19 cellular contexts compared by ENCODE assay signal in the genomic region with DNA sequence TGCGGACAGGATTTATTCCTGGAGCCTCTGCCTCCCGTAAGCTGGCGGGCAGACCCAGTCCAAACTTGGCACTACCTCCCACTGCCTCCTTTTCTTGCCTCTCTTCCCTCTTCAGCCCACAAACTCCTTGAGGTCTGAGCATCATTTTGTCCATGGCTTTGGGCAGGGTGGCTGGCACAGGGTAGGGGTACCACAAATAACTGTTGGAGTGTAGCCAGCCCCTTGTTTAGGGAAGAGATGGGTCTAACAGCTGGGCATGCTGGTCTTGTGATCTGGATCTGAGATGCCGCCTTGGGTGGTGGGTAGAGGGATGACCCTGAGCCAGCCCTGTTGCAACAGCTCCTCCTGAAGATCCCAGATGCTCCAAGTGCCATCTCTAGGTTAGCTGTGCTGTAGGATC.
DNase-seq lines count a peak whose midpoint lies in the region; ATAC-seq, FAIRE-seq and TF ChIP-seq lines count a peak whose summit lies in the region.
"Had no signal": no experiment of that assay in that cellular context is flagged by ENCODE, and none has a peak within 500 bp of the region (broad histone marks: within the 10 kb centered on the region; RNA-seq: fewer than 3 reads in every experiment).

No MANE protein-coding gene starts in this region.

- no peaks in the 10 kb centered on the region for H4K20me1 ChIP-seq in astrocyte (ENCODE audit: insufficient read depth, low read length)
- H4K20me1 ChIP-seq: BLaER1 had no signal

- peaks cover 21% of the 10 kb centered on the region for H3K27me3 Mint-ChIP-seq in astrocyte (ENCODE audit: low read depth, unreplicated experiment)
- H3K27me3 Mint-ChIP-seq in nephron (ENCODE audit: low read depth): peaks cover 46% of the 10 kb centered on the region

- H3K36me3 ChIP-seq in astrocyte (ENCODE audit: insufficient read depth, low read length): no peaks in the 10 kb centered on the region
- H3K36me3 ChIP-seq in thoracic aorta: no peaks in the 10 kb centered on the region
- H3K36me3 ChIP-seq: BLaER1 had no signal

- no peak for TF ChIP-seq POLR2A in GM12891 (IDR thresholded peaks at IDR 0.05; ENCODE audit: low read depth, low read length)

- H3K36me3 Mint-ChIP-seq in astrocyte (ENCODE audit: low read depth, unreplicated experiment): no peaks in the 10 kb centered on the region
- no peaks in the 10 kb centered on the region for H3K36me3 Mint-ChIP-seq in nephron (ENCODE audit: low read depth)
- H3K36me3 Mint-ChIP-seq: CD4-positive, alpha-beta memory T cell had no signal

- H3K27ac ChIP-seq in astrocyte (ENCODE audit: low read depth, low read length): no peak overlapping the region
- peak overlapping the region in 1 of 2 donors; percentile 71 for H3K27ac ChIP-seq in thoracic aorta
- H3K27ac ChIP-seq: BLaER1, PC-9, RWPE1 had no signal

- peaks cover 17% of the 10 kb centered on the region for H3K4me1 Mint-ChIP-seq in astrocyte (ENCODE audit: low read depth, unreplicated experiment)
- H3K4me1 Mint-ChIP-seq in nephron: peaks cover 69% of the 10 kb centered on the region
- H3K4me1 Mint-ChIP-seq: CD4-positive, alpha-beta memory T cell had no signal

- peak overlapping the region; percentile 26 for H3K4me3 ChIP-seq in AG10803 (ENCODE audit: low read length)
- no peak overlapping the region for H3K4me3 ChIP-seq in astrocyte (ENCODE audit: insufficient read depth, low read depth, low read length)
- no peak overlapping the region for H3K4me3 ChIP-seq in thoracic aorta
- H3K4me3 ChIP-seq: BLaER1, GM12878, PC-9 had no signal

- no peak overlapping the region for H3K27ac Mint-ChIP-seq in astrocyte (ENCODE audit: unreplicated experiment)
- H3K27ac Mint-ChIP-seq in nephron: peak overlapping the region; percentile 63 to 78 (median 77)
- H3K27ac Mint-ChIP-seq: CD4-positive, alpha-beta memory T cell had no signal

- peak; percentile 23 for ATAC-seq in thoracic aorta (ENCODE audit: insufficient number of reproducible peaks, low FRiP score, low read depth)
- ATAC-seq in HG03159 (IDR thresholded peaks at IDR 0.05; ENCODE audit: unreplicated experiment): no peak
- ATAC-seq: GM12878, HepG2 had no signal

- H3K4me2 ChIP-seq in astrocyte (ENCODE audit: low read length): peak overlapping the region; percentile 57
- H3K4me2 ChIP-seq: BLaER1, PC-9 had no signal

- H3K4me3 Mint-ChIP-seq in astrocyte (ENCODE audit: unreplicated experiment) (no peak overlapping the region), nephron (no peak overlapping the region)
- H3K4me3 Mint-ChIP-seq: CD4-positive, alpha-beta memory T cell had no signal

- H3K4me1 ChIP-seq in astrocyte (ENCODE audit: insufficient read depth, low read length) (peaks cover 8% of the 10 kb centered on the region), thoracic aorta (ENCODE audit: control insufficient read depth in 1 of 2, low read depth in 2 of 2) (peaks cover 0 to 6% of the 10 kb centered on the region in 2 donors)
- H3K4me1 ChIP-seq: BLaER1 had no signal

- H3K27me3 ChIP-seq in astrocyte (ENCODE audit: insufficient read depth, low read length) (peaks cover 14% of the 10 kb centered on the region), thoracic aorta (replicated peaks; ENCODE audit: insufficient read depth) (no peaks in the 10 kb centered on the region)
- H3K27me3 ChIP-seq: BLaER1 had no signal

- no peaks in the 10 kb centered on the region for H3K9me3 ChIP-seq in astrocyte (ENCODE audit: insufficient read depth, low read depth, low read length)
- H3K9me3 ChIP-seq in thoracic aorta: no peaks in the 10 kb centered on the region
- H3K9me3 ChIP-seq: BLaER1 had no signal

- H3K9ac ChIP-seq in astrocyte (ENCODE audit: low read length): no peak overlapping the region
- H3K9ac ChIP-seq: BLaER1 had no signal

- DNase-seq in AG10803 (ENCODE audit: low read depth) (no peak), astrocyte (ENCODE audit: low read depth) (no peak), thoracic aorta (ENCODE audit: low spot score) (no peak), NCI-H2171 (lab: John Stamatoyannopoulos, UW) (no peak), GM12891 (ENCODE audit: insufficient read length, low spot score) (no peak)
- DNase-seq: CD4-positive, alpha-beta memory T cell; DMS53; GOT3; KG1; NCI-H1694 treated with DMSO at 0.1 percent for 48 hours; NCI-H510A treated with DMSO at 0.1 percent for 48 hours; NCI-H774; PC-9 had no signal

- H3K9me3 Mint-ChIP-seq in astrocyte (ENCODE audit: unreplicated experiment): no peaks in the 10 kb centered on the region
- H3K9me3 Mint-ChIP-seq in nephron: no peaks in the 10 kb centered on the region
- H3K9me3 Mint-ChIP-seq: CD4-positive, alpha-beta memory T cell had no signal

- H2AFZ ChIP-seq in astrocyte (ENCODE audit: low read depth, low read length): no peak overlapping the region
- H2AFZ ChIP-seq: PC-9 had no signal

- H3K79me2 ChIP-seq in astrocyte (ENCODE audit: insufficient read depth, low read length): no peaks in the 10 kb centered on the region

- no peak for FAIRE-seq in astrocyte (lab: Jason Lieb, UNC)
- FAIRE-seq in GM12891 (lab: Jason Lieb, UNC): no peak
- FAIRE-seq: GM12878, HepG2 had no signal

- TF ChIP-seq CTCF in AG10803 (conservative IDR thresholded peaks at IDR 0.05; ENCODE audit: low read length): no peak
- no peak for TF ChIP-seq CTCF in astrocyte (IDR thresholded peaks at IDR 0.05; ENCODE audit: insufficient read depth, low read depth, low read length)
- no peak for TF ChIP-seq CTCF in nephron (IDR thresholded peaks at IDR 0.05; ENCODE audit: unreplicated experiment in 3 of 3)
- TF ChIP-seq CTCF in thoracic aorta (IDR thresholded peaks at IDR 0.05): no peak

TF ChIP-seq in GM12891, 5 proteins besides CTCF, POLR2A, EP300 and RAD21:
- TF ChIP-seq SPI1 (IDR thresholded peaks at IDR 0.05; ENCODE audit: low read depth, low read length) (no peak), PAX5 (IDR thresholded peaks at IDR 0.05; ENCODE audit: insufficient read depth, low read length, severe bottlenecking) (no peak), POLR2AphosphoS5 (IDR thresholded peaks at IDR 0.05; ENCODE audit: low read depth, low read length) (no peak), TAF1 (IDR thresholded peaks at IDR 0.05; ENCODE audit: low read depth, low read length) (no peak)
TF ChIP-seq in GM12891: peak in this region for 0.
